ENCODE assay signal across 13 cellular contexts in genomic region chr2:197677056-197677455, GRCh38. TPM values are rescaled to one million over a fixed set of nuclear protein-coding genes. Genes with fewer than 3 reads are reported as not detected.
"Had no signal": no experiment of that assay in that cellular context is flagged by ENCODE, and none has a peak within 500 bp of the region (broad histone marks: within the 10 kb centered on the region; RNA-seq: fewer than 3 reads in every experiment).

No MANE protein-coding gene starts in this region.

- H3K9me3 Mint-ChIP-seq: activated naive CD4-positive, alpha-beta T cell treated with anti-CD3 and anti-CD28 coated beads, Interleukin-2, amount 10 ng/mL, durations not matched to agents 7 days and 5 days; activated T-helper 17 cell treated with anti-CD3 and anti-CD28 coated beads, Interleukin-2, amount 50 U/mL, for 72 hours had no signal

- H3K27ac ChIP-seq: neutrophil had no signal

- H3K36me3 Mint-ChIP-seq: activated naive CD4-positive, alpha-beta T cell treated with anti-CD3 and anti-CD28 coated beads, Interleukin-2, amount 10 ng/mL, durations not matched to agents 7 days and 5 days; WTC11 had no signal

- ATAC-seq: body of pancreas, left lung, WTC11 had no signal

- H3K27me3 ChIP-seq: adrenal gland, body of pancreas, left lung had no signal

- H3K4me1 ChIP-seq: body of pancreas, left lung had no signal

- H3K4me3 ChIP-seq: adrenal gland, body of pancreas, left lung, skin epidermis had no signal

- H3K4me1 Mint-ChIP-seq: activated CD4-positive, alpha-beta T cell treated with anti-CD3 and anti-CD28 coated beads, Interleukin-2, amount 10 ng/mL, durations not matched to agents 24 days and 14 days; activated naive CD4-positive, alpha-beta T cell treated with anti-CD3 and anti-CD28 coated beads, Interleukin-2, amount 10 ng/mL, durations not matched to agents 7 days and 5 days; activated T-helper 17 cell treated with anti-CD3 and anti-CD28 coated beads, Interleukin-2, amount 50 U/mL, for 72 hours had no signal

- H3K9me3 ChIP-seq: adrenal gland, body of pancreas, heart left ventricle, left lung, neutrophil had no signal

- H3K36me3 ChIP-seq: adrenal gland, heart left ventricle, left lung, neutrophil had no signal

- DNase-seq: activated CD4-positive, alpha-beta T cell treated with anti-CD3 and anti-CD28 coated beads, Interleukin-2, amount 10 ng/mL, durations not matched to agents 24 days and 14 days; activated naive CD4-positive, alpha-beta T cell treated with anti-CD3 and anti-CD28 coated beads, Interleukin-2, amount 10 ng/mL, durations not matched to agents 7 days and 5 days; body of pancreas; cerebellar nuclear complex; heart left ventricle; left lung; posterior cingulate gyrus; T-helper 9 cell had no signal

- H3K4me3 Mint-ChIP-seq: activated CD4-positive, alpha-beta T cell treated with anti-CD3 and anti-CD28 coated beads, Interleukin-2, amount 10 ng/mL, durations not matched to agents 24 days and 14 days; activated naive CD4-positive, alpha-beta T cell treated with anti-CD3 and anti-CD28 coated beads, Interleukin-2, amount 10 ng/mL, durations not matched to agents 7 days and 5 days; activated T-helper 17 cell treated with anti-CD3 and anti-CD28 coated beads, Interleukin-2, amount 50 U/mL, for 72 hours; WTC11 had no signal

- H3K27ac Mint-ChIP-seq: activated CD4-positive, alpha-beta T cell treated with anti-CD3 and anti-CD28 coated beads, Interleukin-2, amount 10 ng/mL, durations not matched to agents 24 days and 14 days; activated naive CD4-positive, alpha-beta T cell treated with anti-CD3 and anti-CD28 coated beads, Interleukin-2, amount 10 ng/mL, durations not matched to agents 7 days and 5 days; activated T-helper 17 cell treated with anti-CD3 and anti-CD28 coated beads, Interleukin-2, amount 50 U/mL, for 72 hours had no signal

RNA-seq across cellular contexts. Expression of gene RFTN2, which starts 1.7 kb away (rescaled TPM):
- total RNA-seq: activated CD4-positive, alpha-beta T cell treated with anti-CD3 and anti-CD28 coated beads, Interleukin-2, amount 10 ng/mL, durations not matched to agents 24 days and 14 days had no signal
